Comparison of ENCODE assay signal across 1 cellular context in genomic region chr6:66376021-66376420, GRCh38.
TF ChIP-seq lines count a peak whose summit lies in the region.

No MANE protein-coding gene starts in this region.

TF ChIP-seq in SK-N-SH treated with all-trans-retinoic acid at 6 μM for 48 hours, 23 proteins besides CTCF, POLR2A, EP300 and RAD21 (continued from another document):
- no peak for TF ChIP-seq CREB5 (CRISPR knock-in tag; IDR thresholded peaks at IDR 0.05; ENCODE audit: low read depth)
- TF ChIP-seq ZC3H10 (CRISPR knock-in tag; IDR thresholded peaks at IDR 0.05), result no peak
- TF ChIP-seq ZNF70 (CRISPR knock-in tag; IDR thresholded peaks at IDR 0.05), result no peak
- no peak for TF ChIP-seq ARNTL (CRISPR knock-in tag; IDR thresholded peaks at IDR 0.05; ENCODE audit: borderline replicate concordance, low read depth)
- no peak for TF ChIP-seq TOX (CRISPR knock-in tag; IDR thresholded peaks at IDR 0.05; ENCODE audit: borderline replicate concordance)
- TF ChIP-seq CSRNP3 (CRISPR knock-in tag; IDR thresholded peaks at IDR 0.05), result no peak
- TF ChIP-seq PATZ1 (CRISPR knock-in tag; IDR thresholded peaks at IDR 0.05; ENCODE audit: borderline replicate concordance), result no peak
- TF ChIP-seq TSHZ2 (CRISPR knock-in tag; IDR thresholded peaks at IDR 0.05), result no peak
